In the genomic region with DNA sequence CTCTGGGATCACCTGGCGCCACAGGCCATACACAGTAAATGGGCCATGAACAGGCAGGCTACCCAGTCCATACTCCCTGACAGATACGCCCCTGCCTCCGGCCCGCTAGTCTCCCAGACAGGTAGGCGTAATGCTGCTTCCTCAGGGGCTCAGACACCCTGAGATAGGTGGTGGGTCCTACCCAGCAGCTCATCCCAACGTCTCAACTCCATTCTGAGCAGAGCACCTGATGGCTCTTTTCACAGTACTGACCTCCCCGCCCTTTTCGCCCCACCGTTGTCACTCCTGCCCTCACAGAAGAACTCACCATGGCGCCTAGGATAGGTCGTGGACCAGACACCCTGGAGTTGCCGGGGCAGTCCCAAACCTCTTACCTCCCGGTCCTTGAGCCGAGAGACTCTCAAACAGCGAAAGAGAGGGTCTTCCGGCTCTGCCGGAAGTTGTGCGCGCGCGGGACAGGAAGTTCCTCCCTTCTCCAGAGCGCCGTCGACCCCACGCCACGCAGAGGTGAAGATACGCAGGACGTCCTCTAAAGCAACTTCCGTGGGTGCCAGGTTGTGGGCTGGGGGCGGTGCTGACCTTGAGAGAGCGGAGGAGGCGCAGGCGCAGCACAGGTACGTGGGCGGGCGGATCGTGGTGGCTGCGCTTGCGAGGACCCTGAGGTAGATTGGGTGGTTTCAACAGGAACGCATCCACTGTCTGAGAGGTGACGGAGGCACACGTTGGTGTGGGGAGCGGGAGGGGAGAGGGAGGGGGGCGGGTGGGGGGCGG, we compare ENCODE assay signal across 8 cellular contexts. TPM values are rescaled to one million over a fixed set of nuclear protein-coding genes. Genes with fewer than 3 reads are reported as not detected.
A peak's percentile ranks its signal among the peaks of the same experiment; 100 is the strongest.
DNase-seq lines count a peak whose midpoint lies in the region; ATAC-seq and TF ChIP-seq lines count a peak whose summit lies in the region.

A gene (minus strand): TSS at position 432 of the 771 bp plus-strand sequence. CDS start 122 bp downstream, at position 310.

- H3K4me1 ChIP-seq in esophagus (ENCODE audit: control insufficient read depth in 2 of 2, insufficient read depth in 2 of 2, low read length in 1 of 2): peaks cover 0 to 3% of the 10 kb centered on the region in 2 donors
- H3K4me1 ChIP-seq in muscle layer of colon (ENCODE audit: insufficient read depth, low read length): peaks cover 18% of the 10 kb centered on the region

- H3K27me3 ChIP-seq in esophagus (ENCODE audit: control insufficient read depth in 1 of 2, insufficient read depth in 2 of 2, low read length in 2 of 2) (no peaks in the 10 kb centered on the region), muscle layer of colon (ENCODE audit: control insufficient read depth in 1 of 2, insufficient read depth in 2 of 2, low read length in 2 of 2) (no peaks in the 10 kb centered on the region)

- DNase-seq in DMS79 (lab: John Stamatoyannopoulos, UW): peak; percentile 85
- DNase-seq in KG1 (lab: John Stamatoyannopoulos, UW): peak; percentile 30
- DNase-seq in activated T-cell treated with anti-CD3 and anti-CD28 coated beads, Interleukin-2, amount 50 U/mL, for 1 hour: peak; percentile 93
- peak; percentile 87 to 93 for DNase-seq in stimulated activated CD8-positive, alpha-beta memory T cell treated with anti-CD3 and anti-CD28 coated beads, Interleukin-7, amount 100 ng/mL, for 1 hour (ENCODE audit: low read depth in 2 of 2)

- ATAC-seq in GM21737 (IDR thresholded peaks at IDR 0.05; ENCODE audit: unreplicated experiment): peak; percentile 99

- H3K9me3 ChIP-seq in esophagus (ENCODE audit: control insufficient read depth in 2 of 2, insufficient read depth in 1 of 2, low read depth in 1 of 2, low read length in 1 of 2): no peaks in the 10 kb centered on the region
- no peaks in the 10 kb centered on the region for H3K9me3 ChIP-seq in muscle layer of colon (ENCODE audit: low read length)

- peaks cover 2 to 3% of the 10 kb centered on the region in 2 donors for H3K36me3 ChIP-seq in esophagus (ENCODE audit: control insufficient read depth in 2 of 2, insufficient read depth in 2 of 2, low read length in 1 of 2)
- peaks cover 4% of the 10 kb centered on the region for H3K36me3 ChIP-seq in muscle layer of colon (ENCODE audit: insufficient read depth, low read length)

- H3K4me3 ChIP-seq in esophagus (ENCODE audit: low read depth in 1 of 2, low read length in 2 of 2): peak within 1 kb of the TSS; percentile 92 to 97
- H3K4me3 ChIP-seq in muscle layer of colon (ENCODE audit: low read depth in 1 of 2, low read length in 2 of 2): peak within 1 kb of the TSS; percentile 82 to 99

- WGBS in esophagus, 2 donors: 0 to 1% methylated on average over 38 to 44 of the region's 45 CpGs

- H3K9ac ChIP-seq in muscle layer of colon (ENCODE audit: low read length): peak within 1 kb of the TSS; percentile 87

- H3K27ac ChIP-seq in esophagus (ENCODE audit: low read depth in 2 of 2, low read length in 1 of 2): peak within 1 kb of the TSS; percentile 74 to 87
- H3K27ac ChIP-seq in muscle layer of colon (ENCODE audit: low read depth, low read length): peak within 1 kb of the TSS; percentile 64

TF ChIP-seq in PFSK-1, 5 proteins besides CTCF, POLR2A, EP300 and RAD21:
- 0 out of 2 replicates have a peak, but pooled peaks have one; percentile 49 for TF ChIP-seq TAF1 (IDR thresholded peaks at IDR 0.05; ENCODE audit: borderline replicate concordance, insufficient read depth, low read length)
- peak; percentile 60 for TF ChIP-seq FOXP2 (optimal IDR thresholded peaks at IDR 0.05; ENCODE audit: borderline replicate concordance, extremely low read depth, extremely low read length, insufficient read depth)
- TF ChIP-seq SIN3A (IDR thresholded peaks at IDR 0.05; ENCODE audit: borderline replicate concordance, insufficient read depth, low read length): 0 out of 2 replicates have a peak, but pooled peaks have one; percentile 40
- TF ChIP-seq POLR2AphosphoS5 (IDR thresholded peaks at IDR 0.05; ENCODE audit: low read depth, low read length): peak; percentile 83
- TF ChIP-seq, protein P1, sequence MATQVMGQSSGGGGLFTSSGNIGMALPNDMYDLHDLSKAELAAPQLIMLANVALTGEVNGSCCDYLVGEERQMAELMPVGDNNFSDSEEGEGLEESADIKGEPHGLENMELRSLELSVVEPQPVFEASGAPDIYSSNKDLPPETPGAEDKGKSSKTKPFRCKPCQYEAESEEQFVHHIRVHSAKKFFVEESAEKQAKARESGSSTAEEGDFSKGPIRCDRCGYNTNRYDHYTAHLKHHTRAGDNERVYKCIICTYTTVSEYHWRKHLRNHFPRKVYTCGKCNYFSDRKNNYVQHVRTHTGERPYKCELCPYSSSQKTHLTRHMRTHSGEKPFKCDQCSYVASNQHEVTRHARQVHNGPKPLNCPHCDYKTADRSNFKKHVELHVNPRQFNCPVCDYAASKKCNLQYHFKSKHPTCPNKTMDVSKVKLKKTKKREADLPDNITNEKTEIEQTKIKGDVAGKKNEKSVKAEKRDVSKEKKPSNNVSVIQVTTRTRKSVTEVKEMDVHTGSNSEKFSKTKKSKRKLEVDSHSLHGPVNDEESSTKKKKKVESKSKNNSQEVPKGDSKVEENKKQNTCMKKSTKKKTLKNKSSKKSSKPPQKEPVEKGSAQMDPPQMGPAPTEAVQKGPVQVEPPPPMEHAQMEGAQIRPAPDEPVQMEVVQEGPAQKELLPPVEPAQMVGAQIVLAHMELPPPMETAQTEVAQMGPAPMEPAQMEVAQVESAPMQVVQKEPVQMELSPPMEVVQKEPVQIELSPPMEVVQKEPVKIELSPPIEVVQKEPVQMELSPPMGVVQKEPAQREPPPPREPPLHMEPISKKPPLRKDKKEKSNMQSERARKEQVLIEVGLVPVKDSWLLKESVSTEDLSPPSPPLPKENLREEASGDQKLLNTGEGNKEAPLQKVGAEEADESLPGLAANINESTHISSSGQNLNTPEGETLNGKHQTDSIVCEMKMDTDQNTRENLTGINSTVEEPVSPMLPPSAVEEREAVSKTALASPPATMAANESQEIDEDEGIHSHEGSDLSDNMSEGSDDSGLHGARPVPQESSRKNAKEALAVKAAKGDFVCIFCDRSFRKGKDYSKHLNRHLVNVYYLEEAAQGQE (IDR thresholded peaks at IDR 0.05; ENCODE audit: insufficient read depth in 1 of 2, low read depth in 2 of 2, low read length in 2 of 2): no peak

RNA-seq across cellular contexts. Expression of the gene that starts here (rescaled TPM):
- 6.4 TPM for polyA plus RNA-seq in PFSK-1 (2012; ENCODE audit: insufficient read length, low read depth)
- 1 to 10 TPM; 5.0 to 6.7 TPM for polyA plus RNA-seq in esophagus

Comparison
In these comparisons a context has a peak if more than half of its experiments do, and no peak if none do; other contexts are left out.
1. Peak in every context shown above with its lines: DNase-seq, ATAC-seq, H3K4me3 ChIP-seq and H3K27ac ChIP-seq.
2. DNase-seq: peak in every context shown above with its lines; median percentile 93 in activated T-cell treated with anti-CD3 and anti-CD28 coated beads, Interleukin-2, amount 50 U/mL, for 1 hour; 90 in stimulated activated CD8-positive, alpha-beta memory T cell treated with anti-CD3 and anti-CD28 coated beads, Interleukin-7, amount 100 ng/mL, for 1 hour; 85 in DMS79; 30 in KG1.